Comparison of ENCODE assay signal across 9 cellular contexts in the genomic region with DNA sequence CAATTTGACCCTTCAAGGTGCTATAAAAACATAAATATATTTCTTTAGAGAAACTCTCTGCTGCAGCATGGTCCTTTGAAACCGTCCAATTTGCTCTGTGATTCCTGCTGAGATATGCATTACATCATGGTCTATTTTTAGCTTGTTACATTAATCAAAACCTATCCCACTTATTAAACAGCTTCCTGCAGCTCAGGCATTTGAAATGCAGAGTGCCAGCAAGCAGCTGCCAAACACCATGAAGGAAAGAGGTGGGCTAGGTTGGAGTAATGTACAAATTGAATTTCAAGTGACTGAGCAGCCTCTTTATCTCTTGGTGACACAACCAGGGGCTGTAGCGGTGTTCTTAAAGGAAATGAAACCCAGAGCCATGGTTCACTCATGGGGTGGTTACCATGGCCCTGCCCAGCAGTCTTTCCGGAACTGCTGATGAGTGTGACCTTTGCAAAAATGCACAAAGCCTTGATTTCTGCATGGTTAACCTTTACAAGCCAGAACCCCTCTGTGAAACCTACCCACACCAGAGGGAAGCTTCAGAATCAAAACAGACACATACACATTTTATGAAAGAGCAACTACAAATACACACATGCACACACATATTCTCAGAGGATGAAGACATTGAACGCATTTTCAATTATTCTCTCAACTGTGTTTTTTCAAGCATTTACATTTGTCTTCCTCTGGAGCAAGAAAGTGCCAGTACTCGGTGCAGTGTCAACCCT.
DNase-seq lines count a peak whose midpoint lies in the region; ATAC-seq and TF ChIP-seq lines count a peak whose summit lies in the region.
"Had no signal": no experiment of that assay in that cellular context is flagged by ENCODE, and none has a peak within 500 bp of the region (broad histone marks: within the 10 kb centered on the region; RNA-seq: fewer than 3 reads in every experiment).

No MANE protein-coding gene starts in this region.

- intact Hi-C loops in upper lobe of right lung (cut with DNase I): no loop called here
- intact Hi-C loops in Right ventricle myocardium inferior (cut with DNase I): loop anchor here (10.0 kb wide), 1 partner anchor 727 kb away; no protein-coding TSS in a partner anchor

- H4K20me1 ChIP-seq in OCI-LY1 (ENCODE audit: insufficient read depth, low read length): no peaks in the 10 kb centered on the region

- peak; percentile 99 for ATAC-seq in GM19395 (IDR thresholded peaks at IDR 0.05; ENCODE audit: unreplicated experiment)
- ATAC-seq in HG03280 (IDR thresholded peaks at IDR 0.05; ENCODE audit: unreplicated experiment): peak; percentile 99
- ATAC-seq in upper lobe of right lung: peak; percentile 83
- ATAC-seq in Right ventricle myocardium inferior: no peak
- ATAC-seq: T-cell had no signal

- no peaks in the 10 kb centered on the region for H3K9me2 ChIP-seq in OCI-LY1 (ENCODE audit: low read depth, low read length)

- H3K27me3 ChIP-seq in OCI-LY1 (ENCODE audit: insufficient read depth, low read length): no peaks in the 10 kb centered on the region
- H3K27me3 ChIP-seq in upper lobe of right lung: no peaks in the 10 kb centered on the region

- peak overlapping the region; percentile 61 for H3K4me2 ChIP-seq in OCI-LY1 (ENCODE audit: low read length)

- no peak overlapping the region for H2AFZ ChIP-seq in OCI-LY1 (ENCODE audit: low read length)

- H3F3A ChIP-seq in OCI-LY1 (ENCODE audit: insufficient read depth, low read length): no peaks in the 10 kb centered on the region

- DNase-seq in ELF-1 (ENCODE audit: low read depth, low spot score) (peak; percentile 35), fibroblast of gingiva (ENCODE audit: low read depth) (peak; percentile 11), upper lobe of right lung (no peak), GOT3 (lab: John Stamatoyannopoulos, UW) (no peak), Right ventricle myocardium inferior (ENCODE audit: missing footprints) (no peak)

- H3K4me1 ChIP-seq in OCI-LY1 (ENCODE audit: insufficient read depth, low read length, severe bottlenecking) (peaks cover 63% of the 10 kb centered on the region), upper lobe of right lung (peaks cover 29% of the 10 kb centered on the region)

- no peak for TF ChIP-seq CTCF in OCI-LY1 (IDR thresholded peaks at IDR 0.05; ENCODE audit: low read length)
- no peak for TF ChIP-seq CTCF in upper lobe of right lung (IDR thresholded peaks at IDR 0.05)

- peak overlapping the region; percentile 90 for H3K27ac ChIP-seq in OCI-LY1 (ENCODE audit: low read depth, low read length, poor library complexity, severe bottlenecking)
- no peak overlapping the region for H3K27ac ChIP-seq in upper lobe of right lung

- H3K36me3 ChIP-seq in OCI-LY1 (ENCODE audit: insufficient read depth, low read length): no peaks in the 10 kb centered on the region
- H3K36me3 ChIP-seq in upper lobe of right lung: no peaks in the 10 kb centered on the region

- H3K9me3 ChIP-seq in OCI-LY1 (ENCODE audit: low read length): no peaks in the 10 kb centered on the region
- no peaks in the 10 kb centered on the region for H3K9me3 ChIP-seq in upper lobe of right lung

- peak overlapping the region; percentile 21 for H3K4me3 ChIP-seq in OCI-LY1 (ENCODE audit: low read depth, low read length, poor library complexity, severe bottlenecking)
- H3K4me3 ChIP-seq in upper lobe of right lung: no peak overlapping the region

- no peaks in the 10 kb centered on the region for H3K79me2 ChIP-seq in OCI-LY1 (ENCODE audit: insufficient read depth, low read length)

- H3K9ac ChIP-seq in OCI-LY1 (ENCODE audit: low read length): peak overlapping the region; percentile 57

Comparison
In these comparisons a context has a peak if more than half of its experiments do, and no peak if none do; other contexts are left out.
1. DNase-seq: peak in ELF-1 (single experiment) and fibroblast of gingiva (single experiment); none in upper lobe of right lung (single experiment), GOT3 (single experiment) and Right ventricle myocardium inferior (single experiment).